In the genomic region with DNA sequence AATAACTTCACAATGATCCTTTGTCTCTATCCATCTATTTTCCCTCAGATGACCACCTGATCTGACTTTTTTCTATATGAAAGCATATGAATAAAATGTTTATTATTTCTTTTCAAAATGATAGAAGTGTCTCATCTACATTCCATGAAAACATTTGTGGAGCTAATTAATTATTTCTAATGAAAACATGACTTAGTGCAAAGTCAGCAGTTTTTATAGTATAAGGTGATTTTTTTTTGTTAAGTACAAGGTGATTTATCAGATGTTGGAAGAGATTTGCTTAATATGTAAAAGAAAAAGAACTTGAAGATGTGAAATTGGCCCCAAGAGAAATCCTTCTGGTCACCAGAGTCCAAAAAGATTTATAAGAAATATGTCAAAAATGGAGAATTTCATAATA, we compare ENCODE assay signal across 10 cellular contexts. TPM values are rescaled to one million over a fixed set of nuclear protein-coding genes. Genes with fewer than 3 reads are reported as not detected.
"Had no signal": no experiment of that assay in that cellular context is flagged by ENCODE, and none has a peak within 500 bp of the region (broad histone marks: within the 10 kb centered on the region; RNA-seq: fewer than 3 reads in every experiment).

No MANE protein-coding gene starts in this region.

- H2AFZ ChIP-seq: GM23338 had no signal

- ATAC-seq: GM23338, HCT116 had no signal

- H3K4me3 ChIP-seq: GM23338, HAP-1 had no signal

- H3K4me1 Mint-ChIP-seq: GM23338 had no signal

- H3K27ac Mint-ChIP-seq: GM23338, HFFc6 had no signal

- H3K27ac ChIP-seq: KMS-11 had no signal

- H3K9me3 ChIP-seq: HAP-1 had no signal

- H3K4me2 ChIP-seq: GM23338, KMS-11 had no signal

- DNase-seq: H7, HFFc6, Karpas-422, KBM-7 had no signal

- H3K4me1 ChIP-seq: HAP-1 had no signal

- H3K4me3 Mint-ChIP-seq: GM23338, HFFc6 had no signal

- FAIRE-seq: HTR-8/SVneo had no signal

- H3K9ac ChIP-seq: KMS-11 had no signal

- H3K36me3 ChIP-seq: HAP-1 had no signal

RNA-seq across cellular contexts. Expression of a gene that starts 43.5 kb away (rescaled TPM):
- total RNA-seq: HFFc6, HT-29 had no signal
